ENCODE assay signal across 9 cellular contexts in genomic region chr2:172100080-172101007, GRCh38. TPM values are rescaled to one million over a fixed set of nuclear protein-coding genes. Genes with fewer than 3 reads are reported as not detected.
DNase-seq lines count a peak whose midpoint lies in the region; ATAC-seq, FAIRE-seq and TF ChIP-seq lines count a peak whose summit lies in the region.
"Had no signal": no experiment of that assay in that cellular context is flagged by ENCODE, and none has a peak within 500 bp of the region (broad histone marks: within the 10 kb centered on the region; RNA-seq: fewer than 3 reads in every experiment).

No MANE protein-coding gene starts in this region.

- POLR2A ChIA-PET in WTC11 (lab: Charles Lee): interaction anchor here (0.6 to 1.5 kb wide), 2 partner anchors 10 to 179 kb away, joined by 3 to 4 read pairs; no protein-coding TSS in a partner anchor

- no peak for ATAC-seq in stimulated activated naive CD8-positive, alpha-beta T cell treated with anti-CD3 and anti-CD28 coated beads, Interleukin-15, Interleukin-2, amounts not matched to agents 100 U/mL and 50 U/mL, for 24 hours
- ATAC-seq in WTC11: no peak

- H3K9me3 ChIP-seq in iPS-15b (ENCODE audit: control insufficient read depth, insufficient read depth, low read length): no peaks in the 10 kb centered on the region
- no peaks in the 10 kb centered on the region for H3K9me3 ChIP-seq in tibial artery

- H3K4me1 Mint-ChIP-seq in stimulated activated naive CD8-positive, alpha-beta T cell treated with anti-CD3 and anti-CD28 coated beads, Interleukin-15, Interleukin-2, amounts not matched to agents 100 ng/mL and 50 ng/mL, for 24 hours (ENCODE audit: low read depth): peaks cover 75% of the 10 kb centered on the region
- H3K4me1 Mint-ChIP-seq in WTC11 (peaks cover 48% of the 10 kb centered on the region), type B pancreatic cell (ENCODE audit: unreplicated experiment) (peaks cover 23% of the 10 kb centered on the region)

- H3K4me3 ChIP-seq in iPS-15b (ENCODE audit: low read depth, low read length) (peak overlapping the region; percentile 50), tibial artery (no peak overlapping the region)

- H3K27me3 Mint-ChIP-seq in stimulated activated naive CD8-positive, alpha-beta T cell treated with anti-CD3 and anti-CD28 coated beads, Interleukin-15, Interleukin-2, amounts not matched to agents 100 ng/mL and 50 ng/mL, for 24 hours: peaks cover 70% of the 10 kb centered on the region
- H3K27me3 Mint-ChIP-seq in WTC11 (ENCODE audit: low read depth) (peaks cover 99% of the 10 kb centered on the region), type B pancreatic cell (peaks cover 84% of the 10 kb centered on the region)

- peaks cover 96% of the 10 kb centered on the region for H3K27me3 ChIP-seq in iPS-15b (ENCODE audit: control insufficient read depth, insufficient read depth, low read length)
- peaks cover 15 to 100% of the 10 kb centered on the region in 2 donors for H3K27me3 ChIP-seq in tibial artery

- H3K27ac Mint-ChIP-seq in stimulated activated naive CD8-positive, alpha-beta T cell treated with anti-CD3 and anti-CD28 coated beads, Interleukin-15, Interleukin-2, amounts not matched to agents 100 ng/mL and 50 ng/mL, for 24 hours: peak overlapping the region; percentile 58
- no peak overlapping the region for H3K27ac Mint-ChIP-seq in WTC11
- no peak overlapping the region for H3K27ac Mint-ChIP-seq in type B pancreatic cell

- H3K9ac ChIP-seq in iPS-15b (ENCODE audit: low read depth, low read length): no peak overlapping the region

- no peaks in the 10 kb centered on the region for H3K36me3 ChIP-seq in iPS-15b (ENCODE audit: control insufficient read depth, insufficient read depth, low read length)
- no peaks in the 10 kb centered on the region for H3K36me3 ChIP-seq in tibial artery

- H3K27ac ChIP-seq in tibial artery: no peak overlapping the region

- intact Hi-C loops in tibial artery (cut with DNase I; ENCODE audit: low total_unique reads): loop anchor here (10.0 kb wide), 2 partner anchors 286 to 396 kb away; no protein-coding TSS in a partner anchor

- no peaks in the 10 kb centered on the region for H3K9me3 Mint-ChIP-seq in stimulated activated naive CD8-positive, alpha-beta T cell treated with anti-CD3 and anti-CD28 coated beads, Interleukin-15, Interleukin-2, amounts not matched to agents 100 ng/mL and 50 ng/mL, for 24 hours
- H3K9me3 Mint-ChIP-seq in WTC11 (no peaks in the 10 kb centered on the region), type B pancreatic cell (no peaks in the 10 kb centered on the region)

- CTCF ChIA-PET in WTC11 (lab: Charles Lee): interaction anchor here (1.3 to 7.1 kb wide), 5 partner anchors 14 to 362 kb away, joined by 3 to 123 read pairs (median 7); partner anchors contain the start of gene DLX1

- H3K36me3 Mint-ChIP-seq in stimulated activated naive CD8-positive, alpha-beta T cell treated with anti-CD3 and anti-CD28 coated beads, Interleukin-15, Interleukin-2, amounts not matched to agents 100 ng/mL and 50 ng/mL, for 24 hours (ENCODE audit: low read depth): peaks cover 5% of the 10 kb centered on the region
- H3K36me3 Mint-ChIP-seq in WTC11: no peaks in the 10 kb centered on the region
- peaks cover 5% of the 10 kb centered on the region for H3K36me3 Mint-ChIP-seq in type B pancreatic cell

- H3K4me1 ChIP-seq in iPS-15b (ENCODE audit: control insufficient read depth, insufficient read depth, low read length) (peaks cover 5% of the 10 kb centered on the region), tibial artery (peaks cover 0 to 76% (median 69%) of the 10 kb centered on the region in 4 donors)

- no peak for FAIRE-seq in HTR-8/SVneo (lab: Jason Lieb, UNC)

- no peak for DNase-seq in stimulated activated naive CD8-positive, alpha-beta T cell treated with anti-CD3 and anti-CD28 coated beads, Interleukin-15, Interleukin-2, amounts not matched to agents 100 U/mL and 50 U/mL, for 24 hours
- peak; percentile 49 for DNase-seq in WTC11 (ENCODE audit: low spot score)
- peak; percentile 75 for DNase-seq in type B pancreatic cell (ENCODE audit: extremely low spot score, unreplicated experiment)
- DNase-seq in tibial artery: no peak
- DNase-seq in mesenteric fat pad (ENCODE audit: low spot score): no peak
- DNase-seq in HTR-8/SVneo (ENCODE audit: insufficient read length, low spot score): no peak

- TF ChIP-seq CTCF in WTC11 (IDR thresholded peaks at IDR 0.05) (no peak), type B pancreatic cell (conservative IDR thresholded peaks at IDR 0.05) (no peak), tibial artery (IDR thresholded peaks at IDR 0.05) (no peak)

- peak overlapping the region; percentile 62 for H3K4me3 Mint-ChIP-seq in stimulated activated naive CD8-positive, alpha-beta T cell treated with anti-CD3 and anti-CD28 coated beads, Interleukin-15, Interleukin-2, amounts not matched to agents 100 ng/mL and 50 ng/mL, for 24 hours
- H3K4me3 Mint-ChIP-seq in WTC11 (peak overlapping the region; percentile 45), type B pancreatic cell (peak overlapping the region; percentile 88)

TF ChIP-seq in WTC11, 78 proteins besides CTCF, POLR2A, EP300 and RAD21 (continues in another document):
- TF ChIP-seq ZNF416 (CRISPR knock-in tag; IDR thresholded peaks at IDR 0.05): no peak
- TF ChIP-seq FOXJ3 (CRISPR knock-in tag; IDR thresholded peaks at IDR 0.05; ENCODE audit: borderline replicate concordance): no peak
- TF ChIP-seq SMAD4 (CRISPR knock-in tag; IDR thresholded peaks at IDR 0.05): no peak
- no peak for TF ChIP-seq USF2 (CRISPR knock-in tag; IDR thresholded peaks at IDR 0.05)
- TF ChIP-seq NR1H2 (CRISPR knock-in tag; IDR thresholded peaks at IDR 0.05): no peak
- no peak for TF ChIP-seq ATF6 (CRISPR knock-in tag; IDR thresholded peaks at IDR 0.05)
- no peak for TF ChIP-seq IRF2 (CRISPR knock-in tag; IDR thresholded peaks at IDR 0.05; ENCODE audit: borderline replicate concordance, low read depth)
- TF ChIP-seq NFATC4 (CRISPR knock-in tag; IDR thresholded peaks at IDR 0.05): no peak
- no peak for TF ChIP-seq AFF4 (CRISPR knock-in tag; IDR thresholded peaks at IDR 0.05; ENCODE audit: borderline replicate concordance)
- TF ChIP-seq E2F4 (CRISPR knock-in tag; IDR thresholded peaks at IDR 0.05; ENCODE audit: borderline replicate concordance, low read depth): no peak
- no peak for TF ChIP-seq GABPB1 (CRISPR knock-in tag; IDR thresholded peaks at IDR 0.05)

RNA-seq across cellular contexts. Expression of gene DLX2, which starts 2.4 kb away (rescaled TPM):
- total RNA-seq in WTC11 (2021): 0.28 to 0.64 TPM (median 0.55 TPM) in 3 replicates
- 4.3 and 6.9 TPM in 2 replicates for total RNA-seq in type B pancreatic cell (ENCODE audit: low replicate concordance)
- total RNA-seq in mesenteric fat pad: not detected
- total RNA-seq: T-helper 1 cell treated with Interleukin-12 subunit alpha and Interleukin-12 subunit beta and Interleukin-4 antibody, amounts not matched to agents 30 ng/mL and 1 ng/mL, for 36 hours had no signal

RNA-seq across cellular contexts. Expression of gene DLX1, which starts 15.0 kb away (rescaled TPM):
- total RNA-seq in WTC11 (2021) (not detected in 3 replicates), type B pancreatic cell (ENCODE audit: low replicate concordance) (0.59 and 10.0 TPM in 2 replicates), mesenteric fat pad (0.19 TPM)
- total RNA-seq: T-helper 1 cell treated with Interleukin-12 subunit alpha and Interleukin-12 subunit beta and Interleukin-4 antibody, amounts not matched to agents 30 ng/mL and 1 ng/mL, for 36 hours had no signal

Comparison
In these comparisons a context has a peak if more than half of its experiments do, and no peak if none do; other contexts are left out.
1. DNase-seq: peak in WTC11 (single experiment) and type B pancreatic cell (single experiment); none in stimulated activated naive CD8-positive, alpha-beta T cell treated with anti-CD3 and anti-CD28 coated beads, Interleukin-15, Interleukin-2, amounts not matched to agents 100 U/mL and 50 U/mL, for 24 hours (single experiment), tibial artery (0 of 2), mesenteric fat pad (single experiment) and HTR-8/SVneo (single experiment).
2. Peak in every context shown above with its lines, with median percentiles within 50 percentile points of each other: H3K4me3 Mint-ChIP-seq.